In the genomic region with DNA sequence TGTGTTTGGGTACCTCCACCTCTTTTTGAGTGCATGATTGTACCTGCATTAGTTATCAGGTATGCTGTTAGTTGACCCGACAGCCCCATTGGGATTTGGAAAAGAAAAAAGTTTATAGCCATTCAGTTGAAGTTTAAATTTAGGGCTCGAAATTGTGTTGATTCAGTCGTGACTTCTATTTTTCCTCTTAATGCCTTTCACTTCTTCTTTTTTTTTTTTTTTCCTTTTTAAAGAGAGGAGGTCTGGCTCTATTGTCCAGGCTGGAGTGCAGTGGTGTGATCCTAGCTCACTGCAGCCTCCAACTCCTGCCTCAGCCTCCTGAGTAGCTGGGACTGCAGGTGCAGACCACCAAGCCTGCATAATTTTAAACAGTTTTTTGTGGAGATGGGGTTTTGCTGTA, we compare ENCODE assay signal across 17 cellular contexts. TPM values are rescaled to one million over a fixed set of nuclear protein-coding genes. Genes with fewer than 3 reads are reported as not detected.
DNase-seq lines count a peak whose midpoint lies in the region; ATAC-seq and TF ChIP-seq lines count a peak whose summit lies in the region.
"Had no signal": no experiment of that assay in that cellular context is flagged by ENCODE, and none has a peak within 500 bp of the region (broad histone marks: within the 10 kb centered on the region; RNA-seq: fewer than 3 reads in every experiment).

No MANE protein-coding gene starts in this region.

- H4K20me1 ChIP-seq in Loucy (ENCODE audit: insufficient read depth, low read length, poor library complexity, severe bottlenecking) = peaks cover 34% of the 10 kb centered on the region

- H3K36me3 Mint-ChIP-seq in activated CD4-positive, alpha-beta T cell treated with anti-CD3 and anti-CD28 coated beads, Interleukin-2, amount 10 ng/mL, durations not matched to agents 24 days and 14 days (ENCODE audit: low read depth) = peaks cover 45% of the 10 kb centered on the region
- peaks cover 51% of the 10 kb centered on the region for H3K36me3 Mint-ChIP-seq in activated B cell treated with CpG ODN at 0.5 μM for 24 hours (ENCODE audit: low read depth)
- peaks cover 33% of the 10 kb centered on the region for H3K36me3 Mint-ChIP-seq in natural killer cell treated with Interleukin-12 subunit alpha and Interleukin-12 subunit beta and Interleukin-15 and Interleukin-18, amount 100 ng/mL, for 72 hours

- DNase-seq in activated CD4-positive, alpha-beta T cell treated with anti-CD3 and anti-CD28 coated beads, Interleukin-2, amount 10 ng/mL, durations not matched to agents 24 days and 14 days = no peak
- DNase-seq in activated CD4-positive, alpha-beta T cell treated with anti-CD3 and anti-CD28 coated beads, Interleukin-2, amount 50 U/mL, for 48 hours = no peak
- DNase-seq in activated B cell treated with CpG ODN at 0.5 μM for 24 hours (no peak), NCI-H187 treated with DMSO at 0.1 percent for 48 hours (lab: John Stamatoyannopoulos, UW) (no peak), UCSD-AML1 (lab: John Stamatoyannopoulos, UW; ENCODE audit: unreplicated experiment) (no peak)
- DNase-seq in natural killer cell treated with Interleukin-12 subunit alpha and Interleukin-12 subunit beta and Interleukin-15 and Interleukin-18, amount 100 ng/mL, for 72 hours (ENCODE audit: low spot score) = no peak
- DNase-seq in stimulated activated CD4-positive, alpha-beta T cell treated with anti-CD3 and anti-CD28 coated beads, Interleukin-4, amount 100 ng/mL, for 1 hour = no peak
- DNase-seq: ACHN; activated CD4-positive, alpha-beta T cell treated with anti-CD3 and anti-CD28 coated beads, Interleukin-2, amount 50 U/mL, for 1 hour; effector memory CD4-positive, alpha-beta T cell; left ventricle myocardium superior; NCI-H1694 treated with DMSO at 0.1 percent for 48 hours; NCI-H446 treated with DMSO at 0.1 percent for 48 hours; Peyer's patch had no signal

- H3K27ac Mint-ChIP-seq in activated CD4-positive, alpha-beta T cell treated with anti-CD3 and anti-CD28 coated beads, Interleukin-2, amount 10 ng/mL, durations not matched to agents 24 days and 14 days = no peak overlapping the region
- H3K27ac Mint-ChIP-seq in activated B cell treated with CpG ODN at 0.5 μM for 24 hours = peak overlapping the region; percentile 56
- peak overlapping the region; percentile 29 to 32 for H3K27ac Mint-ChIP-seq in natural killer cell treated with Interleukin-12 subunit alpha and Interleukin-12 subunit beta and Interleukin-15 and Interleukin-18, amount 100 ng/mL, for 72 hours

- POLR2A ChIA-PET in activated B cell treated with CpG ODN at 0.5 μM for 24 hours (lab: Charles Lee) = interaction anchor here (4.8 kb wide), 1 partner anchor 31 kb away, joined by 49 read pairs; a partner anchor contains a TSS

- peak overlapping the region; percentile 89 for H3K9ac ChIP-seq in Loucy (ENCODE audit: low read depth, low read length, poor library complexity, severe bottlenecking)

- no peak overlapping the region for H2AFZ ChIP-seq in Loucy (ENCODE audit: low read length)

- intact Hi-C loops in activated CD4-positive, alpha-beta T cell treated with anti-CD3 and anti-CD28 coated beads, Interleukin-2, amount 10 ng/mL, durations not matched to agents 24 days and 14 days (cut with micrococcal nuclease) = no loop called here
- intact Hi-C loops in activated B cell treated with CpG ODN at 0.5 μM for 24 hours (cut with micrococcal nuclease) = loop anchor here (5.0 kb wide), 1 partner anchor 523 kb away; no protein-coding TSS in a partner anchor

- H3K36me3 ChIP-seq in Loucy (ENCODE audit: insufficient read depth, low read length) = peaks cover 14% of the 10 kb centered on the region; the same call in 1 of the 2 replicates

- peaks cover 75% of the 10 kb centered on the region for H3K79me2 ChIP-seq in Loucy (ENCODE audit: insufficient read depth, low read length)

- no peaks in the 10 kb centered on the region for H3K9me2 ChIP-seq in Loucy (replicated peaks; ENCODE audit: low read depth, low read length)

- no peaks in the 10 kb centered on the region for H3F3A ChIP-seq in Loucy (ENCODE audit: low read depth)

- no peaks in the 10 kb centered on the region for H3K27me3 ChIP-seq in Loucy (ENCODE audit: insufficient read depth, low read length, poor library complexity, severe bottlenecking)
- H3K27me3 ChIP-seq: Peyer's patch, right atrium auricular region, tibial nerve had no signal

- H3K4me2 ChIP-seq in Loucy (ENCODE audit: low read depth, low read length, poor library complexity, severe bottlenecking) = peak overlapping the region; percentile 88

- no peaks in the 10 kb centered on the region for H3K27me3 Mint-ChIP-seq in activated CD4-positive, alpha-beta T cell treated with anti-CD3 and anti-CD28 coated beads, Interleukin-2, amount 10 ng/mL, durations not matched to agents 24 days and 14 days
- H3K27me3 Mint-ChIP-seq in activated B cell treated with CpG ODN at 0.5 μM for 24 hours = no peaks in the 10 kb centered on the region
- no peaks in the 10 kb centered on the region for H3K27me3 Mint-ChIP-seq in natural killer cell treated with Interleukin-12 subunit alpha and Interleukin-12 subunit beta and Interleukin-15 and Interleukin-18, amount 100 ng/mL, for 72 hours

- peak overlapping the region; percentile 66 for H3K4me3 Mint-ChIP-seq in activated CD4-positive, alpha-beta T cell treated with anti-CD3 and anti-CD28 coated beads, Interleukin-2, amount 10 ng/mL, durations not matched to agents 24 days and 14 days
- peak overlapping the region; percentile 68 for H3K4me3 Mint-ChIP-seq in activated B cell treated with CpG ODN at 0.5 μM for 24 hours
- H3K4me3 Mint-ChIP-seq in natural killer cell treated with Interleukin-12 subunit alpha and Interleukin-12 subunit beta and Interleukin-15 and Interleukin-18, amount 100 ng/mL, for 72 hours = peak overlapping the region; percentile 13

- no peak for TF ChIP-seq CTCF in Loucy (conservative IDR thresholded peaks at IDR 0.05; ENCODE audit: low read length)
- no peak for TF ChIP-seq CTCF in activated B cell treated with CpG ODN at 0.5 μM for 24 hours (IDR thresholded peaks at IDR 0.05)

- no peaks in the 10 kb centered on the region for H3K9me3 ChIP-seq in Loucy (ENCODE audit: insufficient read depth, low read depth, low read length)
- H3K9me3 ChIP-seq: Peyer's patch, right atrium auricular region, tibial nerve had no signal

- H3K4me1 Mint-ChIP-seq in activated CD4-positive, alpha-beta T cell treated with anti-CD3 and anti-CD28 coated beads, Interleukin-2, amount 10 ng/mL, durations not matched to agents 24 days and 14 days = peaks cover 30% of the 10 kb centered on the region
- H3K4me1 Mint-ChIP-seq in activated B cell treated with CpG ODN at 0.5 μM for 24 hours = peaks cover 48% of the 10 kb centered on the region
- peaks cover 35 to 42% of the 10 kb centered on the region in 2 donors for H3K4me1 Mint-ChIP-seq in natural killer cell treated with Interleukin-12 subunit alpha and Interleukin-12 subunit beta and Interleukin-15 and Interleukin-18, amount 100 ng/mL, for 72 hours (ENCODE audit: low read depth in 2 of 2)

- CTCF ChIA-PET in activated B cell treated with CpG ODN at 0.5 μM for 24 hours (lab: Charles Lee) = no interaction called here

- H3K9me3 Mint-ChIP-seq in activated CD4-positive, alpha-beta T cell treated with anti-CD3 and anti-CD28 coated beads, Interleukin-2, amount 10 ng/mL, durations not matched to agents 24 days and 14 days = no peaks in the 10 kb centered on the region
- no peaks in the 10 kb centered on the region for H3K9me3 Mint-ChIP-seq in activated B cell treated with CpG ODN at 0.5 μM for 24 hours
- H3K9me3 Mint-ChIP-seq in natural killer cell treated with Interleukin-12 subunit alpha and Interleukin-12 subunit beta and Interleukin-15 and Interleukin-18, amount 100 ng/mL, for 72 hours = no peaks in the 10 kb centered on the region

- peaks cover 30% of the 10 kb centered on the region for H3K4me1 ChIP-seq in Loucy (ENCODE audit: insufficient read depth, low read length, poor library complexity, severe bottlenecking)

- ATAC-seq in activated B cell treated with CpG ODN at 0.5 μM for 24 hours (ENCODE audit: low read depth) = no peak
- no peak for ATAC-seq in natural killer cell treated with Interleukin-12 subunit alpha and Interleukin-12 subunit beta and Interleukin-15 and Interleukin-18, amount 100 ng/mL, for 72 hours
- ATAC-seq: left ventricle myocardium superior had no signal

- H3K4me3 ChIP-seq in Loucy (ENCODE audit: low read length, poor library complexity, severe bottlenecking) = peak overlapping the region; percentile 96
- H3K4me3 ChIP-seq: Peyer's patch, right atrium auricular region, tibial nerve had no signal

RNA-seq across cellular contexts. Expression of a gene that starts 2.3 kb away (rescaled TPM):
- total RNA-seq in activated CD4-positive, alpha-beta T cell treated with anti-CD3 and anti-CD28 coated beads, Interleukin-2, amount 10 ng/mL, durations not matched to agents 24 days and 14 days = 167 and 183 TPM in 2 replicates
- 79.4 and 86.5 TPM in 2 replicates for total RNA-seq in activated B cell treated with CpG ODN at 0.5 μM for 24 hours
- 100 to 1,000 TPM; 169 to 182 TPM for total RNA-seq in natural killer cell treated with Interleukin-12 subunit alpha and Interleukin-12 subunit beta and Interleukin-15 and Interleukin-18, amount 100 ng/mL, for 72 hours

RNA-seq across cellular contexts. Expression of a gene that starts 25.7 kb away (rescaled TPM):
- 61.7 TPM in 2 replicates for total RNA-seq in activated CD4-positive, alpha-beta T cell treated with anti-CD3 and anti-CD28 coated beads, Interleukin-2, amount 10 ng/mL, durations not matched to agents 24 days and 14 days
- total RNA-seq in activated B cell treated with CpG ODN at 0.5 μM for 24 hours = 34.3 and 34.5 TPM in 2 replicates
- 10 to 100 TPM; 47.1 to 60.8 TPM for total RNA-seq in natural killer cell treated with Interleukin-12 subunit alpha and Interleukin-12 subunit beta and Interleukin-15 and Interleukin-18, amount 100 ng/mL, for 72 hours

RNA-seq across cellular contexts. Expression of a gene that starts 30.0 kb away (rescaled TPM):
- total RNA-seq in activated CD4-positive, alpha-beta T cell treated with anti-CD3 and anti-CD28 coated beads, Interleukin-2, amount 10 ng/mL, durations not matched to agents 24 days and 14 days = 125 and 131 TPM in 2 replicates
- total RNA-seq in activated B cell treated with CpG ODN at 0.5 μM for 24 hours = 9.6 and 10.5 TPM in 2 replicates
- total RNA-seq in natural killer cell treated with Interleukin-12 subunit alpha and Interleukin-12 subunit beta and Interleukin-15 and Interleukin-18, amount 100 ng/mL, for 72 hours = 100 to 1,000 TPM in 1 of 2 donors, 10 to 100 TPM in 1; 74.7 to 111 TPM

Comparison
In these comparisons a context has a peak if more than half of its experiments do, and no peak if none do; other contexts are left out.
1. H3K4me3 Mint-ChIP-seq: peak in every context shown above with its lines; median percentile 68 in activated B cell treated with CpG ODN at 0.5 μM for 24 hours; 66 in activated CD4-positive, alpha-beta T cell treated with anti-CD3 and anti-CD28 coated beads, Interleukin-2, amount 10 ng/mL, durations not matched to agents 24 days and 14 days; 13 in natural killer cell treated with Interleukin-12 subunit alpha and Interleukin-12 subunit beta and Interleukin-15 and Interleukin-18, amount 100 ng/mL, for 72 hours.